ENCODE assay signal across 8 cellular contexts in genomic region chr1:40064797-40065492, GRCh38. TPM values are rescaled to one million over a fixed set of nuclear protein-coding genes. Genes with fewer than 3 reads are reported as not detected.
A peak's percentile ranks its signal among the peaks of the same experiment; 100 is the strongest.
DNase-seq lines count a peak whose midpoint lies in the region; ATAC-seq, FAIRE-seq and TF ChIP-seq lines count a peak whose summit lies in the region.

No MANE protein-coding gene starts in this region.

- H3K4me3 ChIP-seq in Jurkat, Clone E6-1 (ENCODE audit: low read length): no peak overlapping the region

- ATAC-seq in GM21367 (IDR thresholded peaks at IDR 0.05; ENCODE audit: unreplicated experiment): peak; percentile 54

- H3K27ac Mint-ChIP-seq in endothelial cell (ENCODE audit: unreplicated experiment): peak overlapping the region; percentile 30

- peaks cover 1% of the 10 kb centered on the region for H3K27me3 Mint-ChIP-seq in endothelial cell (ENCODE audit: unreplicated experiment)

- peaks cover 55% of the 10 kb centered on the region for H3K36me3 Mint-ChIP-seq in endothelial cell (ENCODE audit: low read depth, unreplicated experiment)

- no peak for FAIRE-seq in H54 (lab: Jason Lieb, UNC)

- no peak overlapping the region for H3K4me3 Mint-ChIP-seq in endothelial cell (ENCODE audit: unreplicated experiment)

- H3K4me1 Mint-ChIP-seq in endothelial cell (ENCODE audit: unreplicated experiment): peaks cover 47% of the 10 kb centered on the region

- no peaks in the 10 kb centered on the region for H3K9me3 Mint-ChIP-seq in endothelial cell (ENCODE audit: unreplicated experiment)

- no peak for TF ChIP-seq POLR2A in H54 (IDR thresholded peaks at IDR 0.05; ENCODE audit: low read depth, low read length)

- DNase-seq in GF-D8 (lab: John Stamatoyannopoulos, UW) (peak; percentile 92), endothelial cell (ENCODE audit: low spot score) (no peak), H54 (ENCODE audit: insufficient read length, low spot score) (no peak), DMS53 treated with DMSO at 0.1 percent for 48 hours (lab: John Stamatoyannopoulos, UW; ENCODE audit: unreplicated experiment) (no peak), islet precursor cell (no peak), NCI-H446 (lab: John Stamatoyannopoulos, UW) (no peak)
- DNase-seq in Jurkat, Clone E6-1 (ENCODE audit: low read depth, low spot score): peak; percentile 37

- TF ChIP-seq CTCF in endothelial cell (IDR thresholded peaks at IDR 0.05; ENCODE audit: unreplicated experiment): no peak

RNA-seq across cellular contexts. Expression of gene CAP1, which starts 24.4 kb away (rescaled TPM):
- polyA plus RNA-seq in Jurkat, Clone E6-1 (2012; ENCODE audit: insufficient read depth, insufficient read length): 282 TPM
- total RNA-seq in endothelial cell (ENCODE audit: unreplicated experiment): 378 TPM

RNA-seq across cellular contexts. Expression of gene PPT1, which starts 32.1 kb away (rescaled TPM):
- 98.8 TPM for polyA plus RNA-seq in Jurkat, Clone E6-1 (2012; ENCODE audit: insufficient read depth, insufficient read length)
- total RNA-seq in endothelial cell (ENCODE audit: unreplicated experiment): 52.7 TPM

Comparison
In these comparisons a context has a peak if more than half of its experiments do, and no peak if none do; other contexts are left out.
1. DNase-seq: peak in GF-D8 (single experiment) and Jurkat, Clone E6-1 (single experiment); none in endothelial cell (single experiment), H54 (single experiment), DMS53 treated with DMSO at 0.1 percent for 48 hours (single experiment), islet precursor cell (single experiment) and NCI-H446 (0 of 2).